Comparison of ENCODE assay signal across 9 cellular contexts in genomic region chr1:35029756-35030155, GRCh38. TPM values are rescaled to one million over a fixed set of nuclear protein-coding genes. Genes with fewer than 3 reads are reported as not detected.
DNase-seq lines count a peak whose midpoint lies in the region; ATAC-seq and TF ChIP-seq lines count a peak whose summit lies in the region.
"Had no signal": no experiment of that assay in that cellular context is flagged by ENCODE, and none has a peak within 500 bp of the region (broad histone marks: within the 10 kb centered on the region; RNA-seq: fewer than 3 reads in every experiment).

No MANE protein-coding gene starts in this region.

- DNase-seq in Calu3: no peak
- DNase-seq in Karpas-422: no peak
- DNase-seq in chondrocyte (ENCODE audit: low spot score): no peak
- DNase-seq in RPMI8226: no peak
- no peak for DNase-seq in neuronal stem cell (ENCODE audit: low spot score)
- DNase-seq: NCI-H1436 treated with DMSO at 0.1 percent for 48 hours had no signal

- TF ChIP-seq EP300 in neural cell (conservative IDR thresholded peaks at IDR 0.05; ENCODE audit: poor library complexity, severe bottlenecking): no peak

- no peak overlapping the region for H3K18ac ChIP-seq in neuronal stem cell (ENCODE audit: low read length)

- H3K79me2 ChIP-seq in Karpas-422 (ENCODE audit: low read length) (peaks cover 55% of the 10 kb centered on the region), neural cell (replicated peaks; ENCODE audit: insufficient read depth, low read length) (peaks cover 11% of the 10 kb centered on the region)

- peak overlapping the region; percentile 81 for H3K9ac ChIP-seq in Karpas-422 (ENCODE audit: low read length)
- no peak overlapping the region for H3K9ac ChIP-seq in neural cell (ENCODE audit: low read length)
- no peak overlapping the region for H3K9ac ChIP-seq in neuronal stem cell (ENCODE audit: low read depth, low read length, poor library complexity)

- H3K36me3 ChIP-seq in Karpas-422 (ENCODE audit: insufficient read depth, low read length) (peaks cover 3% of the 10 kb centered on the region; the same call in 1 of the 2 replicates), neural cell (ENCODE audit: insufficient read depth, low read length) (no peaks in the 10 kb centered on the region), neuronal stem cell (replicated peaks in 1 of 2; ENCODE audit: control insufficient read depth in 2 of 2, insufficient read depth in 2 of 2, low read length in 2 of 2) (peaks cover 0 to 28% of the 10 kb centered on the region in 2 donors)

- peaks cover 20% of the 10 kb centered on the region for H3K4me1 Mint-ChIP-seq in Calu3 (ENCODE audit: low read depth, unreplicated experiment)
- H3K4me1 Mint-ChIP-seq in chondrocyte (ENCODE audit: low read depth): peaks cover 27% of the 10 kb centered on the region

- H3K9me2 ChIP-seq in Karpas-422 (replicated peaks; ENCODE audit: insufficient read depth, low read length): no peaks in the 10 kb centered on the region
- no peaks in the 10 kb centered on the region for H3K9me2 ChIP-seq in neural cell (ENCODE audit: insufficient read depth, low read length)

- no peak overlapping the region for H3K14ac ChIP-seq in neuronal stem cell (ENCODE audit: low read length)

- H3K27ac Mint-ChIP-seq in Calu3 (ENCODE audit: unreplicated experiment) (no peak overlapping the region), chondrocyte (ENCODE audit: unreplicated experiment) (no peak overlapping the region)

- CTCF ChIA-PET in Calu3 (lab: Charles Lee): interaction anchor here (0.6 kb wide), 1 partner anchor 59 kb away, joined by 4 read pairs; no protein-coding TSS in a partner anchor

- no peaks in the 10 kb centered on the region for H3K79me1 ChIP-seq in neuronal stem cell (ENCODE audit: low read depth, low read length)

- H3K27me3 ChIP-seq in Karpas-422 (ENCODE audit: low read length) (no peaks in the 10 kb centered on the region), neural cell (ENCODE audit: insufficient read depth, low read depth, low read length) (no peaks in the 10 kb centered on the region), neuronal stem cell (ENCODE audit: control insufficient read depth in 3 of 3, insufficient read depth in 3 of 3, low read depth in 1 of 3, low read length in 3 of 3) (no peaks in the 10 kb centered on the region)

- no peak overlapping the region for H3K23ac ChIP-seq in neuronal stem cell (ENCODE audit: low read depth, low read length, poor library complexity)

- BruUV-seq in Calu3 (replicated peaks; lab: Mats Ljungman, UMichigan): no TSS peak

- no peak overlapping the region for H3K4ac ChIP-seq in neuronal stem cell (ENCODE audit: low read length)

- no peak overlapping the region for H2BK5ac ChIP-seq in neuronal stem cell (ENCODE audit: low read length)

- H3K4me1 ChIP-seq in Karpas-422 (ENCODE audit: low read length): peaks cover 13% of the 10 kb centered on the region
- no peaks in the 10 kb centered on the region for H3K4me1 ChIP-seq in neuronal stem cell (ENCODE audit: control insufficient read depth in 2 of 2, insufficient read depth in 1 of 2, low read depth in 1 of 2, low read length in 2 of 2)

- H3K27me3 Mint-ChIP-seq in Calu3 (ENCODE audit: unreplicated experiment) (no peaks in the 10 kb centered on the region), chondrocyte (ENCODE audit: low read depth) (no peaks in the 10 kb centered on the region)

- no peak for TF ChIP-seq RAD21 in neural cell (conservative IDR thresholded peaks at IDR 0.05)

- H2AFZ ChIP-seq in Karpas-422 (ENCODE audit: low read length) (no peak overlapping the region), neural cell (ENCODE audit: low read depth, low read length) (no peak overlapping the region), neuronal stem cell (ENCODE audit: low read length) (no peak overlapping the region)

- no peak overlapping the region for H4K8ac ChIP-seq in neuronal stem cell (ENCODE audit: low read depth, low read length)

- ATAC-seq in GM19328 (IDR thresholded peaks at IDR 0.05; ENCODE audit: unreplicated experiment): no peak
- no peak for ATAC-seq in HG02763 (IDR thresholded peaks at IDR 0.05; ENCODE audit: unreplicated experiment)

- H3F3A ChIP-seq in neural cell (ENCODE audit: insufficient read depth, low read length, poor library complexity, severe bottlenecking): no peaks in the 10 kb centered on the region

- H3K9me3 ChIP-seq in Karpas-422 (ENCODE audit: low read length): peaks cover 18% of the 10 kb centered on the region
- peaks cover 8% of the 10 kb centered on the region for H3K9me3 ChIP-seq in neural cell (ENCODE audit: low read length)
- H3K9me3 ChIP-seq in neuronal stem cell (replicated peaks in 1 of 2; ENCODE audit: control insufficient read depth in 2 of 2, insufficient read depth in 1 of 2, low read depth in 1 of 2, low read length in 2 of 2): peaks cover 4 to 14% of the 10 kb centered on the region in 2 donors

- no peak overlapping the region for H2AK5ac ChIP-seq in neuronal stem cell (ENCODE audit: low read depth, low read length)

- H3K4me2 ChIP-seq in Karpas-422 (ENCODE audit: low read depth, low read length, poor library complexity, severe bottlenecking) (peak overlapping the region; percentile 85), neural cell (ENCODE audit: low read length) (no peak overlapping the region), neuronal stem cell (ENCODE audit: insufficient read depth, low read length, poor library complexity, severe bottlenecking) (no peak overlapping the region)

- H3K27ac ChIP-seq in Karpas-422 (ENCODE audit: low read length) (0 out of 2 replicates have a peak overlapping the region, but pooled peaks have one; percentile 76), neural cell (ENCODE audit: low read length) (no peak overlapping the region), neuronal stem cell (replicated peaks; ENCODE audit: low read length) (no peak overlapping the region)

- H3K9me3 Mint-ChIP-seq in Calu3 (ENCODE audit: low read depth, unreplicated experiment) (no peaks in the 10 kb centered on the region), chondrocyte (ENCODE audit: low read depth) (peaks cover 14% of the 10 kb centered on the region)

- H4K20me1 ChIP-seq in Karpas-422 (ENCODE audit: insufficient read depth, low read depth, low read length): no peaks in the 10 kb centered on the region
- H4K20me1 ChIP-seq in neural cell (ENCODE audit: insufficient read depth): no peaks in the 10 kb centered on the region

- no peak overlapping the region for H2BK120ac ChIP-seq in neuronal stem cell (ENCODE audit: low read depth, low read length)

- intact Hi-C loops in Calu3 (cut with micrococcal nuclease; ENCODE audit: unreplicated experiment): loop anchor here (5.0 kb wide), 1 partner anchor 48 kb away; the partner anchor contains the start of gene ZMYM1

- peaks cover 33% of the 10 kb centered on the region for H3K36me3 Mint-ChIP-seq in Calu3 (ENCODE audit: insufficient read depth, unreplicated experiment)
- peaks cover 9% of the 10 kb centered on the region for H3K36me3 Mint-ChIP-seq in chondrocyte (ENCODE audit: low read depth)

- TF ChIP-seq CTCF in Calu3 (IDR thresholded peaks at IDR 0.05; ENCODE audit: unreplicated experiment) (no peak), chondrocyte (IDR thresholded peaks at IDR 0.05) (no peak), neural cell (IDR thresholded peaks at IDR 0.05; ENCODE audit: poor library complexity, severe bottlenecking) (no peak)

- H3K4me3 Mint-ChIP-seq in Calu3 (ENCODE audit: low read depth, unreplicated experiment) (peak overlapping the region; percentile 90), chondrocyte (ENCODE audit: unreplicated experiment) (peak overlapping the region; percentile 88)

- H3K4me3 ChIP-seq in Karpas-422 (ENCODE audit: low read length) (peak overlapping the region; percentile 80), neural cell (ENCODE audit: low read length) (peak overlapping the region; percentile 87), neuronal stem cell (ENCODE audit: low read length in 2 of 2) (no peak overlapping the region)

- no peak overlapping the region for H2BK15ac ChIP-seq in neuronal stem cell (ENCODE audit: low read length)

- no peak overlapping the region for H4K91ac ChIP-seq in neuronal stem cell (ENCODE audit: low read depth, low read length, poor library complexity)

- no peak overlapping the region for H2BK12ac ChIP-seq in neuronal stem cell (ENCODE audit: low read length)

TF ChIP-seq in neural cell, 6 proteins besides CTCF, POLR2A, EP300 and RAD21 (continues in another document):
- no peak for TF ChIP-seq POLR2AphosphoS5 (IDR thresholded peaks at IDR 0.05)

RNA-seq across cellular contexts. Expression of gene ZMYM6, which starts 2.0 kb away (rescaled TPM):
- total RNA-seq in Calu3 (2022) (16.7 and 31.4 TPM in 2 replicates), chondrocyte (18.8 to 24.8 TPM (median 22.8 TPM) in 3 replicates)
- 18.9 and 43.5 TPM in 2 replicates for total RNA-seq in Karpas-422 (2014; rRNA removed; shearing (Covaris generic); ENCODE audit: low replicate concordance)
- 28.6 and 31.5 TPM in 2 replicates for polyA plus RNA-seq in neural cell
- polyA minus RNA-seq in neural cell: 37.5 and 47.7 TPM in 2 replicates
- 9.3 TPM for polyA plus RNA-seq in neuronal stem cell (2013, experiment 1 of 2)
- polyA plus RNA-seq in neuronal stem cell (2013, experiment 2 of 2): 7.7 TPM

RNA-seq across cellular contexts. Expression of gene TMEM35B, which starts 44.6 kb away (rescaled TPM):
- 22.6 and 27.6 TPM in 2 replicates for total RNA-seq in Calu3 (2022)
- 27.5 and 66.5 TPM in 2 replicates for total RNA-seq in Karpas-422 (2014; rRNA removed; shearing (Covaris generic); ENCODE audit: low replicate concordance)
- 16.2 to 19.1 TPM (median 17.7 TPM) in 3 replicates for total RNA-seq in chondrocyte
- polyA plus RNA-seq in neural cell: 1.3 TPM in 1 of 2 replicates, not detected in the other
- polyA minus RNA-seq in neural cell: not detected in 2 replicates
- polyA plus RNA-seq in neuronal stem cell (2013, experiment 1 of 2): 18.0 TPM
- polyA plus RNA-seq in neuronal stem cell (2013, experiment 2 of 2): 17.5 TPM

RNA-seq across cellular contexts. Expression of gene ZMYM1, which starts 49.4 kb away (rescaled TPM):
- total RNA-seq in Calu3 (2022) (33.4 and 40.2 TPM in 2 replicates), chondrocyte (11.6 to 15.8 TPM (median 12.6 TPM) in 3 replicates)
- total RNA-seq in Karpas-422 (2014; rRNA removed; shearing (Covaris generic); ENCODE audit: low replicate concordance): 10.1 and 40.8 TPM in 2 replicates
- 14.1 and 20.3 TPM in 2 replicates for polyA plus RNA-seq in neural cell
- polyA minus RNA-seq in neural cell: 42.5 and 45.0 TPM in 2 replicates
- 17.2 TPM for polyA plus RNA-seq in neuronal stem cell (2013, experiment 1 of 2)
- 18.5 TPM for polyA plus RNA-seq in neuronal stem cell (2013, experiment 2 of 2)

Comparison
In these comparisons a context has a peak if more than half of its experiments do, and no peak if none do; other contexts are left out.
1. H3K4me3 ChIP-seq: peak in Karpas-422 (single experiment) and neural cell (single experiment); none in neuronal stem cell (0 of 2).